8 cellular contexts compared by ENCODE assay signal in genomic region chr18:62715829-62716678, GRCh38. TPM values are rescaled to one million over a fixed set of nuclear protein-coding genes. Genes with fewer than 3 reads are reported as not detected.
A peak's percentile ranks its signal among the peaks of the same experiment; 100 is the strongest.
DNase-seq lines count a peak whose midpoint lies in the region; ATAC-seq and TF ChIP-seq lines count a peak whose summit lies in the region.

No MANE protein-coding gene starts in this region.

- H3K27me3 Mint-ChIP-seq in activated T-helper 17 cell treated with anti-CD3 and anti-CD28 coated beads, Interleukin-2, amount 50 U/mL, for 72 hours, result no peaks in the 10 kb centered on the region

- H3K9me3 ChIP-seq in OCI-LY7 (ENCODE audit: low read length) (no peaks in the 10 kb centered on the region), neural cell (ENCODE audit: low read length) (no peaks in the 10 kb centered on the region), thoracic aorta (no peaks in the 10 kb centered on the region)

- no TSS peak for BruUV-seq in OCI-LY7 (replicated peaks; lab: Mats Ljungman, UMichigan)

- H2AFZ ChIP-seq in OCI-LY7 (ENCODE audit: low read length) (no peak overlapping the region), neural cell (ENCODE audit: low read depth, low read length) (no peak overlapping the region)

- H3K36me3 ChIP-seq in OCI-LY7 (ENCODE audit: insufficient read depth, low read length) (no peaks in the 10 kb centered on the region), neural cell (ENCODE audit: insufficient read depth, low read length) (no peaks in the 10 kb centered on the region), thoracic aorta (no peaks in the 10 kb centered on the region)

- H3K9me3 Mint-ChIP-seq in activated T-helper 17 cell treated with anti-CD3 and anti-CD28 coated beads, Interleukin-2, amount 50 U/mL, for 72 hours, result no peaks in the 10 kb centered on the region

- peak overlapping the region; percentile 92 for H3K4me2 ChIP-seq in OCI-LY7 (ENCODE audit: low read length)
- peak overlapping the region; percentile 48 for H3K4me2 ChIP-seq in neural cell (ENCODE audit: low read length)

- POLR2A ChIA-PET in OCI-LY7 (lab: Charles Lee), result no interaction called here

- intact Hi-C loops in OCI-LY7 (cut with micrococcal nuclease; ENCODE audit: unreplicated experiment), result loop anchor here (2.0 to 5.0 kb wide), 5 partner anchors 63 to 706 kb away; partner anchors contain the start of gene VPS4B

- H3K9me2 ChIP-seq in OCI-LY7 (ENCODE audit: insufficient read depth, low read length) (no peaks in the 10 kb centered on the region), neural cell (ENCODE audit: insufficient read depth, low read length) (no peaks in the 10 kb centered on the region)

- H3K4me3 ChIP-seq in AG10803 (ENCODE audit: low read length) (peak overlapping the region; percentile 70), OCI-LY7 (ENCODE audit: low read depth, low read length, poor library complexity, severe bottlenecking) (peak overlapping the region; percentile 71), fibroblast of pulmonary artery (replicated peaks; ENCODE audit: low read depth, low read length) (peak overlapping the region; percentile 66), neural cell (ENCODE audit: low read length) (peak overlapping the region; percentile 91), thoracic aorta (peak overlapping the region; percentile 85)

- DNase-seq in AG10803 (ENCODE audit: low read depth), result peak; percentile 67
- DNase-seq in OCI-LY7 (ENCODE audit: low spot score), result peak; percentile 79
- peak; percentile 67 for DNase-seq in fibroblast of pulmonary artery (ENCODE audit: low read depth)
- no peak for DNase-seq in thoracic aorta (ENCODE audit: low spot score)

- peaks cover 9% of the 10 kb centered on the region for H3K36me3 Mint-ChIP-seq in activated T-helper 17 cell treated with anti-CD3 and anti-CD28 coated beads, Interleukin-2, amount 50 U/mL, for 72 hours (ENCODE audit: low read depth)

- no peaks in the 10 kb centered on the region for H3F3A ChIP-seq in neural cell (ENCODE audit: insufficient read depth, low read length, poor library complexity, severe bottlenecking)

- H3K27ac Mint-ChIP-seq in activated T-helper 17 cell treated with anti-CD3 and anti-CD28 coated beads, Interleukin-2, amount 50 U/mL, for 72 hours, result no peak overlapping the region

- TF ChIP-seq CTCF in AG10803 (conservative IDR thresholded peaks at IDR 0.05; ENCODE audit: low read length) (no peak), OCI-LY7 (conservative IDR thresholded peaks at IDR 0.05; ENCODE audit: low read length) (no peak), fibroblast of pulmonary artery (IDR thresholded peaks at IDR 0.05; ENCODE audit: low read length, missing control alignments) (no peak), neural cell (IDR thresholded peaks at IDR 0.05; ENCODE audit: poor library complexity, severe bottlenecking) (no peak), thoracic aorta (IDR thresholded peaks at IDR 0.05) (no peak)

- peaks cover 21% of the 10 kb centered on the region for H3K4me1 Mint-ChIP-seq in activated T-helper 17 cell treated with anti-CD3 and anti-CD28 coated beads, Interleukin-2, amount 50 U/mL, for 72 hours

- peaks cover 39% of the 10 kb centered on the region for H3K79me2 ChIP-seq in OCI-LY7 (ENCODE audit: insufficient read depth, low read depth, low read length)
- peaks cover 41% of the 10 kb centered on the region for H3K79me2 ChIP-seq in neural cell (replicated peaks; ENCODE audit: insufficient read depth, low read length)

- CTCF ChIA-PET in OCI-LY7 (lab: Charles Lee; ENCODE audit: unreplicated experiment), result no interaction called here

- H3K27ac ChIP-seq in OCI-LY7 (ENCODE audit: low read depth, low read length, poor library complexity, severe bottlenecking) (no peak overlapping the region), neural cell (ENCODE audit: low read length) (peak overlapping the region; percentile 64), thoracic aorta (peak overlapping the region; percentile 77 to 89)

- no peak for TF ChIP-seq RAD21 in neural cell (conservative IDR thresholded peaks at IDR 0.05)

- peak overlapping the region; percentile 87 for H3K9ac ChIP-seq in neural cell (ENCODE audit: low read length)

- ATAC-seq in GM18909 (IDR thresholded peaks at IDR 0.05; ENCODE audit: poor library complexity, unreplicated experiment) (peak; percentile 38), HG03103 (IDR thresholded peaks at IDR 0.05; ENCODE audit: low read depth, unreplicated experiment) (peak; percentile 28), thoracic aorta (ENCODE audit: insufficient number of reproducible peaks, low FRiP score, low read depth) (peak; percentile 11)
- peak; percentile 24 for ATAC-seq in activated T-helper 17 cell treated with anti-CD3 and anti-CD28 coated beads, Interleukin-2, amount 50 U/mL, for 72 hours (replicated peaks)

- H4K20me1 ChIP-seq in OCI-LY7 (ENCODE audit: insufficient read depth, low read length), result peaks cover 10% of the 10 kb centered on the region
- H4K20me1 ChIP-seq in neural cell (ENCODE audit: insufficient read depth), result no peaks in the 10 kb centered on the region

- H3K27me3 ChIP-seq in neural cell (ENCODE audit: insufficient read depth, low read depth, low read length), result no peaks in the 10 kb centered on the region
- H3K27me3 ChIP-seq in thoracic aorta (replicated peaks; ENCODE audit: insufficient read depth), result no peaks in the 10 kb centered on the region

- H3K4me3 Mint-ChIP-seq in activated T-helper 17 cell treated with anti-CD3 and anti-CD28 coated beads, Interleukin-2, amount 50 U/mL, for 72 hours, result peak overlapping the region; percentile 87

- H3K4me1 ChIP-seq in OCI-LY7 (ENCODE audit: insufficient read depth, low read length, poor library complexity, severe bottlenecking), result peaks cover 15% of the 10 kb centered on the region
- peaks cover 7 to 30% of the 10 kb centered on the region in 2 donors for H3K4me1 ChIP-seq in thoracic aorta (ENCODE audit: control insufficient read depth in 1 of 2, low read depth in 2 of 2)

- TF ChIP-seq EP300 in neural cell (conservative IDR thresholded peaks at IDR 0.05; ENCODE audit: poor library complexity, severe bottlenecking), result no peak

TF ChIP-seq in neural cell, 6 proteins besides CTCF, POLR2A, EP300 and RAD21:
- peak; percentile 36 for TF ChIP-seq POLR2AphosphoS5 (IDR thresholded peaks at IDR 0.05)
- no peak for TF ChIP-seq TAF1 (IDR thresholded peaks at IDR 0.05; ENCODE audit: low read depth)
- peak; percentile 59 for TF ChIP-seq MXI1 (conservative IDR thresholded peaks at IDR 0.05; ENCODE audit: poor library complexity, severe bottlenecking)
- TF ChIP-seq SMC3 (conservative IDR thresholded peaks at IDR 0.05; ENCODE audit: poor library complexity), result no peak
- TF ChIP-seq, protein P1, sequence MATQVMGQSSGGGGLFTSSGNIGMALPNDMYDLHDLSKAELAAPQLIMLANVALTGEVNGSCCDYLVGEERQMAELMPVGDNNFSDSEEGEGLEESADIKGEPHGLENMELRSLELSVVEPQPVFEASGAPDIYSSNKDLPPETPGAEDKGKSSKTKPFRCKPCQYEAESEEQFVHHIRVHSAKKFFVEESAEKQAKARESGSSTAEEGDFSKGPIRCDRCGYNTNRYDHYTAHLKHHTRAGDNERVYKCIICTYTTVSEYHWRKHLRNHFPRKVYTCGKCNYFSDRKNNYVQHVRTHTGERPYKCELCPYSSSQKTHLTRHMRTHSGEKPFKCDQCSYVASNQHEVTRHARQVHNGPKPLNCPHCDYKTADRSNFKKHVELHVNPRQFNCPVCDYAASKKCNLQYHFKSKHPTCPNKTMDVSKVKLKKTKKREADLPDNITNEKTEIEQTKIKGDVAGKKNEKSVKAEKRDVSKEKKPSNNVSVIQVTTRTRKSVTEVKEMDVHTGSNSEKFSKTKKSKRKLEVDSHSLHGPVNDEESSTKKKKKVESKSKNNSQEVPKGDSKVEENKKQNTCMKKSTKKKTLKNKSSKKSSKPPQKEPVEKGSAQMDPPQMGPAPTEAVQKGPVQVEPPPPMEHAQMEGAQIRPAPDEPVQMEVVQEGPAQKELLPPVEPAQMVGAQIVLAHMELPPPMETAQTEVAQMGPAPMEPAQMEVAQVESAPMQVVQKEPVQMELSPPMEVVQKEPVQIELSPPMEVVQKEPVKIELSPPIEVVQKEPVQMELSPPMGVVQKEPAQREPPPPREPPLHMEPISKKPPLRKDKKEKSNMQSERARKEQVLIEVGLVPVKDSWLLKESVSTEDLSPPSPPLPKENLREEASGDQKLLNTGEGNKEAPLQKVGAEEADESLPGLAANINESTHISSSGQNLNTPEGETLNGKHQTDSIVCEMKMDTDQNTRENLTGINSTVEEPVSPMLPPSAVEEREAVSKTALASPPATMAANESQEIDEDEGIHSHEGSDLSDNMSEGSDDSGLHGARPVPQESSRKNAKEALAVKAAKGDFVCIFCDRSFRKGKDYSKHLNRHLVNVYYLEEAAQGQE (IDR thresholded peaks at IDR 0.05; ENCODE audit: borderline replicate concordance), result no peak
- TF ChIP-seq EZH2 (IDR thresholded peaks at IDR 0.05; ENCODE audit: borderline replicate concordance, insufficient read depth, low read length, poor library complexity, severe bottlenecking), result no peak

RNA-seq across cellular contexts. Expression of gene PHLPP1, which starts 0.7 kb away (rescaled TPM):
- total RNA-seq in OCI-LY7 (2014; rRNA removed; shearing (Covaris generic)), result 7.1 and 9.0 TPM in 2 replicates
- total RNA-seq in OCI-LY7 (2022) (11.5 and 12.4 TPM in 2 replicates), thoracic aorta (10 to 100 TPM in 1 of 2 donors, 1 to 10 TPM in 1; 8.1 to 11.6 TPM)
- total RNA-seq in activated T-helper 17 cell treated with anti-CD3 and anti-CD28 coated beads, Interleukin-2, amount 50 U/mL, for 72 hours, result 10 to 100 TPM; 12.1 to 13.7 TPM
- 4.5 and 5.1 TPM in 2 replicates for polyA plus RNA-seq in neural cell
- polyA minus RNA-seq in neural cell, result 17.1 and 17.8 TPM in 2 replicates
